ENCODE assay signal across 20 cellular contexts in the genomic region with DNA sequence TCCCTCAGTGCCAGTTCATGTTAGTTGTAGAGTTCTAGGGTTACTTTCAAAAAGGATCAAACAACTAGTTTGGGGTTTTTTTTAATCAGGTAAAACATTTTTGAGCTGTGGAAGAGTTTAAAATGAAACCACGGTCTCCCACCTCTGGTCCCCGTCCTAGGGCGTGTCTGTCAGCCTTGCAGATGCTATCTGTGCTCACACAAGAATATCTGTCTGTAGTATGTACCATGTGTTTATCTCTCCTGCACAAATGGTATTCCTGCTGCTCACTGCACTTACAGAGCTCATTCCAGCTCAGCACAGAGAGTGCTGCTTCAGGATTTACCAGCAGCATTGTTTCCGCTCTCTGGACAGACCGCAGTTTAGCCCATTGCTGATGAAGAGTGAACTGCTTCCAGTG. TPM values are rescaled to one million over a fixed set of nuclear protein-coding genes. Genes with fewer than 3 reads are reported as not detected.
DNase-seq lines count a peak whose midpoint lies in the region; ATAC-seq and TF ChIP-seq lines count a peak whose summit lies in the region.
"Had no signal": no experiment of that assay in that cellular context is flagged by ENCODE, and none has a peak within 500 bp of the region (broad histone marks: within the 10 kb centered on the region; RNA-seq: fewer than 3 reads in every experiment).

No MANE protein-coding gene starts in this region.

- no peak for DNase-seq in MCF 10A (ENCODE audit: unreplicated experiment)
- no peak for DNase-seq in mammary epithelial cell
- no peak for DNase-seq in activated T-helper 2 cell treated with anti-CD3 and anti-CD28 coated beads, Interferon-gamma antibody, Interleukin-2, Interleukin-4, amounts not matched to agents 10 μg/mL and 5 μg/mL and 100 μg/mL, durations not matched to agents 14 hours and 24 hours and 36 hours (ENCODE audit: low spot score)
- no peak for DNase-seq in glutamatergic neuron
- DNase-seq in GM19240 (ENCODE audit: insufficient read length, low spot score) = no peak
- DNase-seq in neuronal stem cell (ENCODE audit: low spot score) = no peak
- DNase-seq: DMS79; GM23248; H9; HFFc6; NCI-H1092; NCI-H1436 treated with DMSO at 0.1 percent for 48 hours; NCI-H1930; NCI-H226; NCI-H524; NCI-H774; NK-92 treated with Interleukin-12 subunit alpha and Interleukin-12 subunit beta, amount 100 ng/mL, for 24 hours had no signal

- no peak for ATAC-seq in GM21526 (IDR thresholded peaks at IDR 0.05; ENCODE audit: low FRiP score, unreplicated experiment)
- ATAC-seq: Panc1, SK-N-SH treated with all-trans-retinoic acid at 6 μM for 48 hours had no signal

- H2BK12ac ChIP-seq in neuronal stem cell (ENCODE audit: low read length) = no peak overlapping the region

- H3K4me1 ChIP-seq in mammary epithelial cell (ENCODE audit: insufficient read depth, low read length) (peaks cover 14% of the 10 kb centered on the region), neuronal stem cell (ENCODE audit: control insufficient read depth in 2 of 2, insufficient read depth in 1 of 2, low read depth in 1 of 2, low read length in 2 of 2) (no peaks in the 10 kb centered on the region)

- POLR2A ChIA-PET in MCF 10A (lab: Yijun Ruan, JAX) = no interaction called here

- H3K27ac ChIP-seq in mammary epithelial cell (ENCODE audit: insufficient read depth, low read depth, low read length) (no peak overlapping the region), neuronal stem cell (replicated peaks; ENCODE audit: low read length) (no peak overlapping the region)
- H3K27ac ChIP-seq: GM23248 had no signal

- no peak overlapping the region for H3K18ac ChIP-seq in neuronal stem cell (ENCODE audit: low read length)

- no peaks in the 10 kb centered on the region for H3K79me2 ChIP-seq in mammary epithelial cell (ENCODE audit: insufficient read depth, low read length)

- TF ChIP-seq CTCF in MCF 10A (IDR thresholded peaks at IDR 0.05; ENCODE audit: unreplicated experiment) (no peak), mammary epithelial cell (conservative IDR thresholded peaks at IDR 0.05 in 1 of 2, IDR thresholded peaks at IDR 0.05 in 1 of 2; ENCODE audit: extremely low read depth in 1 of 2, insufficient read depth in 1 of 2, low read depth in 1 of 2, low read length in 2 of 2) (no peak), glutamatergic neuron (IDR thresholded peaks at IDR 0.05; ENCODE audit: partially characterized antibody, unreplicated experiment) (no peak)

- peaks cover 51% of the 10 kb centered on the region for H3K36me3 ChIP-seq in mammary epithelial cell (ENCODE audit: insufficient read depth, low read length)
- peaks cover 52 to 63% of the 10 kb centered on the region in 2 donors for H3K36me3 ChIP-seq in neuronal stem cell (replicated peaks in 1 of 2; ENCODE audit: control insufficient read depth in 2 of 2, insufficient read depth in 2 of 2, low read length in 2 of 2)

- H3K36me3 Mint-ChIP-seq in MCF 10A (ENCODE audit: insufficient read depth, unreplicated experiment) = peaks cover 99% of the 10 kb centered on the region
- H3K36me3 Mint-ChIP-seq in activated T-helper 2 cell treated with anti-CD3 and anti-CD28 coated beads, Interferon-gamma antibody, Interleukin-2, Interleukin-4, amounts not matched to agents 10 μg/mL and 5 μg/mL and 100 μg/mL, durations not matched to agents 14 hours and 24 hours and 36 hours (ENCODE audit: low read depth) = peaks cover 33% of the 10 kb centered on the region
- H3K36me3 Mint-ChIP-seq in glutamatergic neuron (ENCODE audit: unreplicated experiment) = peaks cover 30% of the 10 kb centered on the region

- H3K9me3 ChIP-seq in mammary epithelial cell (replicated peaks; ENCODE audit: insufficient read depth, low read length) (no peaks in the 10 kb centered on the region), neuronal stem cell (replicated peaks in 1 of 2; ENCODE audit: control insufficient read depth in 2 of 2, insufficient read depth in 1 of 2, low read depth in 1 of 2, low read length in 2 of 2) (no peaks in the 10 kb centered on the region)

- H3K4ac ChIP-seq in neuronal stem cell (ENCODE audit: low read length) = no peak overlapping the region

- BruUV-seq in MCF 10A (replicated peaks; lab: Mats Ljungman, UMichigan) (no TSS peak), mammary epithelial cell (replicated peaks; lab: Mats Ljungman, UMichigan) (no TSS peak)

- no peak overlapping the region for H3K14ac ChIP-seq in neuronal stem cell (ENCODE audit: low read length)

- H3K9ac ChIP-seq in mammary epithelial cell (ENCODE audit: insufficient read depth, low read length) = no peak overlapping the region
- no peak overlapping the region for H3K9ac ChIP-seq in neuronal stem cell (ENCODE audit: low read depth, low read length, poor library complexity)
- H3K9ac ChIP-seq: GM23248 had no signal

- in situ Hi-C loops in mammary epithelial cell (cut with MboI; ENCODE audit: low sequenced_read_pairs in 2 of 2) = no loop called here

- H2AFZ ChIP-seq in mammary epithelial cell (ENCODE audit: low read depth, low read length) (no peak overlapping the region), neuronal stem cell (ENCODE audit: low read length) (no peak overlapping the region)
- H2AFZ ChIP-seq: GM23248 had no signal

- H3K27me3 ChIP-seq in mammary epithelial cell (ENCODE audit: insufficient read depth, low read length) (no peaks in the 10 kb centered on the region), neuronal stem cell (ENCODE audit: control insufficient read depth in 3 of 3, insufficient read depth in 3 of 3, low read depth in 1 of 3, low read length in 3 of 3) (no peaks in the 10 kb centered on the region)

- 98% methylated on average over 5 of the region's 5 CpGs for WGBS in mammary epithelial cell (ENCODE audit: low coverage, missing lambda C conversion rate)
- no CpG with 5 or more reads among the region's 5 CpGs for WGBS in neuronal stem cell (ENCODE audit: extremely low coverage in 2 of 2, insufficient read length in 2 of 2, insufficient replicate concordance in 1 of 2), 2 donors

- no peak overlapping the region for H4K8ac ChIP-seq in neuronal stem cell (ENCODE audit: low read depth, low read length)

- no peak overlapping the region for H2BK15ac ChIP-seq in neuronal stem cell (ENCODE audit: low read length)

- peaks cover 3% of the 10 kb centered on the region for H3K79me1 ChIP-seq in neuronal stem cell (ENCODE audit: low read depth, low read length)

- H3K4me3 Mint-ChIP-seq in MCF 10A (ENCODE audit: unreplicated experiment) (no peak overlapping the region), glutamatergic neuron (ENCODE audit: unreplicated experiment) (peak overlapping the region; percentile 41)
- no peak overlapping the region for H3K4me3 Mint-ChIP-seq in activated T-helper 2 cell treated with anti-CD3 and anti-CD28 coated beads, Interferon-gamma antibody, Interleukin-2, Interleukin-4, amounts not matched to agents 10 μg/mL and 5 μg/mL and 100 μg/mL, durations not matched to agents 14 hours and 24 hours and 36 hours (ENCODE audit: low read depth)
- H3K4me3 Mint-ChIP-seq: H9, HFFc6 had no signal

- peaks cover 2% of the 10 kb centered on the region for H4K20me1 ChIP-seq in mammary epithelial cell (ENCODE audit: insufficient read depth, low read length)

- dilution Hi-C loops in mammary epithelial cell (cut with HindIII; ENCODE audit: low sequenced_read_pairs) = no loop called here

- H2AK5ac ChIP-seq in neuronal stem cell (ENCODE audit: low read depth, low read length) = no peak overlapping the region

- intact Hi-C loops in MCF 10A (cut with micrococcal nuclease) (loop anchor here (10.0 kb wide), 1 partner anchor 49 kb away; a partner anchor contains a TSS), mammary epithelial cell (cut with micrococcal nuclease) (no loop called here)
- intact Hi-C loops in activated T-helper 2 cell treated with anti-CD3 and anti-CD28 coated beads, Interferon-gamma antibody, Interleukin-2, Interleukin-4, amounts not matched to agents 10 μg/mL and 5 μg/mL and 100 μg/mL, durations not matched to agents 14 hours and 24 hours and 36 hours (cut with micrococcal nuclease) = no loop called here

- no peaks in the 10 kb centered on the region for H3K9me3 Mint-ChIP-seq in MCF 10A (ENCODE audit: unreplicated experiment)
- no peaks in the 10 kb centered on the region for H3K9me3 Mint-ChIP-seq in activated T-helper 2 cell treated with anti-CD3 and anti-CD28 coated beads, Interferon-gamma antibody, Interleukin-2, Interleukin-4, amounts not matched to agents 10 μg/mL and 5 μg/mL and 100 μg/mL, durations not matched to agents 14 hours and 24 hours and 36 hours
- H3K9me3 Mint-ChIP-seq in glutamatergic neuron (ENCODE audit: unreplicated experiment) = peaks cover 14% of the 10 kb centered on the region
- H3K9me3 Mint-ChIP-seq: H9, HFFc6 had no signal

- no peak overlapping the region for H3K4me3 ChIP-seq in mammary epithelial cell (replicated peaks in 1 of 3; ENCODE audit: insufficient read depth in 1 of 3, low read depth in 2 of 3, low read length in 3 of 3)
- no peak overlapping the region for H3K4me3 ChIP-seq in neuronal stem cell (ENCODE audit: low read length in 2 of 2)
- H3K4me3 ChIP-seq: GM23248 had no signal

- H3K23ac ChIP-seq in neuronal stem cell (ENCODE audit: low read depth, low read length, poor library complexity) = no peak overlapping the region

- no peak overlapping the region for H2BK120ac ChIP-seq in neuronal stem cell (ENCODE audit: low read depth, low read length)

- CTCF ChIA-PET in MCF 10A (lab: Yijun Ruan, JAX) (interaction anchor here (0.5 to 0.6 kb wide), 2 partner anchors 120 to 165 kb away, joined by 4 read pairs; no protein-coding TSS in a partner anchor), mammary epithelial cell (lab: Charles Lee; ENCODE audit: low non-redundant PET) (no interaction called here)

- no peak overlapping the region for H3K4me2 ChIP-seq in mammary epithelial cell (ENCODE audit: insufficient read depth, low read depth, low read length)
- no peak overlapping the region for H3K4me2 ChIP-seq in neuronal stem cell (ENCODE audit: insufficient read depth, low read length, poor library complexity, severe bottlenecking)

- no peak overlapping the region for H4K91ac ChIP-seq in neuronal stem cell (ENCODE audit: low read depth, low read length, poor library complexity)

- no peak overlapping the region for H2BK5ac ChIP-seq in neuronal stem cell (ENCODE audit: low read length)

- peaks cover 25% of the 10 kb centered on the region for H3K4me1 Mint-ChIP-seq in MCF 10A (ENCODE audit: insufficient read depth, unreplicated experiment)
- H3K4me1 Mint-ChIP-seq in activated T-helper 2 cell treated with anti-CD3 and anti-CD28 coated beads, Interferon-gamma antibody, Interleukin-2, Interleukin-4, amounts not matched to agents 10 μg/mL and 5 μg/mL and 100 μg/mL, durations not matched to agents 14 hours and 24 hours and 36 hours (ENCODE audit: low read depth) = peaks cover 2% of the 10 kb centered on the region
- peaks cover 34% of the 10 kb centered on the region for H3K4me1 Mint-ChIP-seq in glutamatergic neuron (ENCODE audit: low read depth, unreplicated experiment)
- H3K4me1 Mint-ChIP-seq: H9 had no signal

- H3K27ac Mint-ChIP-seq in MCF 10A (ENCODE audit: low read depth, unreplicated experiment) = peak overlapping the region; percentile 58
- peak overlapping the region; percentile 38 for H3K27ac Mint-ChIP-seq in activated T-helper 2 cell treated with anti-CD3 and anti-CD28 coated beads, Interferon-gamma antibody, Interleukin-2, Interleukin-4, amounts not matched to agents 10 μg/mL and 5 μg/mL and 100 μg/mL, durations not matched to agents 14 hours and 24 hours and 36 hours
- peak overlapping the region; percentile 82 for H3K27ac Mint-ChIP-seq in glutamatergic neuron (ENCODE audit: unreplicated experiment)
- H3K27ac Mint-ChIP-seq: HFFc6 had no signal

- H3K27me3 Mint-ChIP-seq in MCF 10A (ENCODE audit: insufficient read depth, unreplicated experiment) = no peaks in the 10 kb centered on the region
- no peaks in the 10 kb centered on the region for H3K27me3 Mint-ChIP-seq in activated T-helper 2 cell treated with anti-CD3 and anti-CD28 coated beads, Interferon-gamma antibody, Interleukin-2, Interleukin-4, amounts not matched to agents 10 μg/mL and 5 μg/mL and 100 μg/mL, durations not matched to agents 14 hours and 24 hours and 36 hours (ENCODE audit: low read depth)
- peaks cover 3% of the 10 kb centered on the region for H3K27me3 Mint-ChIP-seq in glutamatergic neuron (ENCODE audit: unreplicated experiment)

RNA-seq across cellular contexts. Expression of a gene that starts 38.9 kb away (rescaled TPM):
- total RNA-seq in MCF 10A (2022) (33.3 and 38.1 TPM in 2 replicates), mammary epithelial cell (10 to 100 TPM; 23.7 to 37.2 TPM), glutamatergic neuron (ENCODE audit: unreplicated experiment) (34.3 TPM)
- 16.5 TPM for polyA plus RNA-seq in mammary epithelial cell
- polyA minus RNA-seq in mammary epithelial cell = 96.1 TPM
- 33.8 and 34.2 TPM in 2 replicates for total RNA-seq in activated T-helper 2 cell treated with anti-CD3 and anti-CD28 coated beads, Interferon-gamma antibody, Interleukin-2, Interleukin-4, amounts not matched to agents 10 μg/mL and 5 μg/mL and 100 μg/mL, durations not matched to agents 14 hours and 24 hours and 36 hours
- polyA plus RNA-seq in neuronal stem cell (2013, experiment 1 of 2) = 23.1 TPM
- polyA plus RNA-seq in neuronal stem cell (2013, experiment 2 of 2) = 23.3 TPM

RNA-seq across cellular contexts. Expression of a gene that starts 39.1 kb away (rescaled TPM):
- total RNA-seq in MCF 10A (2022) = 67.3 and 77.3 TPM in 2 replicates
- 10 to 100 TPM; 38.0 to 67.7 TPM for total RNA-seq in mammary epithelial cell
- 31.3 TPM for polyA plus RNA-seq in mammary epithelial cell
- 58.2 TPM for polyA minus RNA-seq in mammary epithelial cell
- 104 and 112 TPM in 2 replicates for total RNA-seq in activated T-helper 2 cell treated with anti-CD3 and anti-CD28 coated beads, Interferon-gamma antibody, Interleukin-2, Interleukin-4, amounts not matched to agents 10 μg/mL and 5 μg/mL and 100 μg/mL, durations not matched to agents 14 hours and 24 hours and 36 hours
- total RNA-seq in glutamatergic neuron (ENCODE audit: unreplicated experiment) = 133 TPM
- 45.6 TPM for polyA plus RNA-seq in neuronal stem cell (2013, experiment 1 of 2)
- 46.1 TPM for polyA plus RNA-seq in neuronal stem cell (2013, experiment 2 of 2)

RNA-seq across cellular contexts. Expression of a gene that starts 50.8 kb away (rescaled TPM):
- total RNA-seq in MCF 10A (2022) = 49.1 and 50.1 TPM in 2 replicates
- 10 to 100 TPM; 58.1 to 73.2 TPM for total RNA-seq in mammary epithelial cell
- 43.0 TPM for polyA plus RNA-seq in mammary epithelial cell
- polyA minus RNA-seq in mammary epithelial cell = 138 TPM
- total RNA-seq in activated T-helper 2 cell treated with anti-CD3 and anti-CD28 coated beads, Interferon-gamma antibody, Interleukin-2, Interleukin-4, amounts not matched to agents 10 μg/mL and 5 μg/mL and 100 μg/mL, durations not matched to agents 14 hours and 24 hours and 36 hours = not detected in 2 replicates
- 4.7 TPM for total RNA-seq in glutamatergic neuron (ENCODE audit: unreplicated experiment)
- 0.82 TPM for polyA plus RNA-seq in neuronal stem cell (2013, experiment 1 of 2)
- polyA plus RNA-seq in neuronal stem cell (2013, experiment 2 of 2) = 0.98 TPM
